ENCODE assay signal across 14 cellular contexts in the genomic region with DNA sequence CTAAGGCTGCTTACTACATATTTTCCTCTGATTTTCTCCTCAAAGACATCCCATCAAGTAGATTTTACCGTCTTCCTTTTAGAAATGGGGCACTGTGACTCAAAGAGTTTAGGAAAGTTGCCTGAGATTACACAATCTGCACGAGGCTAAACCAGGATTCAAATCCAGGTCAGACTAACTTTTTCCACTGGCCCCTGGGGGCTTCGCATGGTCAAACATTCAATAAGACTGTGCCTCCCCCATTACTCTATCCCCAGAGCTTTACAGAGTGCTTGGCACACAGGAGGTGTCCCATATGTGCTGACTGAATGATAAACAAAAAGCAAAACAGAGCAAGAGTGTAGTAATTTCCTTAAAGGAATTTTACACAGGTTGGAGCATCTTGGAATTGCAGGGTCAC.
A peak's percentile ranks its signal among the peaks of the same experiment; 100 is the strongest.
DNase-seq lines count a peak whose midpoint lies in the region; ATAC-seq and TF ChIP-seq lines count a peak whose summit lies in the region.
"Had no signal": no experiment of that assay in that cellular context is flagged by ENCODE, and none has a peak within 500 bp of the region (broad histone marks: within the 10 kb centered on the region; RNA-seq: fewer than 3 reads in every experiment).

No MANE protein-coding gene starts in this region.

- no peak for TF ChIP-seq CTCF in ascending aorta (IDR thresholded peaks at IDR 0.05)
- TF ChIP-seq CTCF in gastroesophageal sphincter (IDR thresholded peaks at IDR 0.05): no peak

- no peak overlapping the region for H3K9ac ChIP-seq in trophoblast cell (ENCODE audit: low read length)

- no peak overlapping the region for H2AK5ac ChIP-seq in trophoblast cell (ENCODE audit: low read length)

- H2BK12ac ChIP-seq in trophoblast cell (ENCODE audit: low read length): peak overlapping the region; percentile 69

- H2AFZ ChIP-seq in trophoblast cell (ENCODE audit: insufficient read depth, low read length, poor library complexity): no peak overlapping the region

- H3K23ac ChIP-seq in trophoblast cell (ENCODE audit: low read length): no peak overlapping the region

- H3K9me3 ChIP-seq in ascending aorta (no peaks in the 10 kb centered on the region), gastroesophageal sphincter (no peaks in the 10 kb centered on the region), trophoblast cell (ENCODE audit: insufficient read depth, low read depth, low read length) (no peaks in the 10 kb centered on the region)
- H3K9me3 ChIP-seq: upper lobe of left lung had no signal

- peak overlapping the region; percentile 83 for H2BK5ac ChIP-seq in trophoblast cell (ENCODE audit: low read depth, low read length, poor library complexity)

- H3K4me3 ChIP-seq in ascending aorta: no peak overlapping the region
- no peak overlapping the region for H3K4me3 ChIP-seq in gastroesophageal sphincter
- no peak overlapping the region for H3K4me3 ChIP-seq in trophoblast cell (ENCODE audit: low read depth, low read length)
- H3K4me3 ChIP-seq: upper lobe of left lung had no signal

- no peak overlapping the region for H4K12ac ChIP-seq in trophoblast cell (ENCODE audit: low read depth, low read length)

- TF ChIP-seq EP300 in gastroesophageal sphincter (IDR thresholded peaks at IDR 0.05): no peak

- intact Hi-C loops in ascending aorta (cut with DNase I): no loop called here

- peak overlapping the region; percentile 97 for H2BK120ac ChIP-seq in trophoblast cell (ENCODE audit: insufficient read depth, low read length, poor library complexity)

- H4K8ac ChIP-seq in trophoblast cell (ENCODE audit: low read depth, low read length): no peak overlapping the region

- no peak overlapping the region for H3K4me2 ChIP-seq in trophoblast cell (ENCODE audit: low read length)

- WGBS in gastroesophageal sphincter (ENCODE audit: low coverage in 1 of 2), 2 donors: 3 to 20% methylated on average over 3 of the region's 3 CpGs
- WGBS in trophoblast cell (ENCODE audit: extremely low coverage, insufficient coverage, insufficient read length): no CpG with 5 or more reads among the region's 3 CpGs

- no peaks in the 10 kb centered on the region for H3K36me3 ChIP-seq in ascending aorta
- H3K36me3 ChIP-seq in gastroesophageal sphincter: no peaks in the 10 kb centered on the region
- H3K36me3 ChIP-seq in trophoblast cell (ENCODE audit: control insufficient read depth in 1 of 2, insufficient read depth in 2 of 2, low read length in 2 of 2): no peaks in the 10 kb centered on the region
- H3K36me3 ChIP-seq: upper lobe of left lung had no signal

- peak overlapping the region; percentile 15 to 62 for H3K27ac ChIP-seq in ascending aorta
- peak overlapping the region; percentile 71 to 83 (median 72) for H3K27ac ChIP-seq in gastroesophageal sphincter
- peak overlapping the region; percentile 76 for H3K27ac ChIP-seq in trophoblast cell (ENCODE audit: low read depth, low read length)
- H3K27ac ChIP-seq: HL-60 had no signal

- H4K91ac ChIP-seq in trophoblast cell (ENCODE audit: low read depth, low read length): peak overlapping the region; percentile 85

- no peaks in the 10 kb centered on the region for H3K79me2 ChIP-seq in trophoblast cell (ENCODE audit: control insufficient read depth, insufficient read depth, low read length, poor library complexity)

- DNase-seq in EL: peak; percentile 51
- DNase-seq in ascending aorta (ENCODE audit: low spot score in 2 of 2): no peak
- DNase-seq in trophoblast cell: no peak
- DNase-seq in stimulated activated CD4-positive, alpha-beta T cell treated with anti-CD3 and anti-CD28 coated beads, Interleukin-4, amount 100 ng/mL, for 4 hours: no peak
- DNase-seq in central memory CD4-positive, alpha-beta T cell: no peak
- DNase-seq in putamen (ENCODE audit: low spot score): no peak
- DNase-seq: NCI-H1092, NCI-H524 treated with DMSO at 0.1 percent for 48 hours, retina had no signal

- no peak overlapping the region for H3K4ac ChIP-seq in trophoblast cell (ENCODE audit: low read depth, low read length)

- no peak overlapping the region for H3K14ac ChIP-seq in trophoblast cell (ENCODE audit: low read length)

- no peak overlapping the region for H3K18ac ChIP-seq in trophoblast cell (ENCODE audit: low read length)

- no peak for TF ChIP-seq POLR2A in gastroesophageal sphincter (IDR thresholded peaks at IDR 0.05)

- peaks cover 19% of the 10 kb centered on the region for H3K79me1 ChIP-seq in trophoblast cell (ENCODE audit: low read length)

- H3K4me1 ChIP-seq in ascending aorta (peaks cover 0 to 23% of the 10 kb centered on the region in 2 donors), gastroesophageal sphincter (peaks cover 10 to 43% (median 12%) of the 10 kb centered on the region in 3 donors), trophoblast cell (ENCODE audit: control insufficient read depth in 1 of 2, insufficient read depth in 2 of 2, low read length in 2 of 2) (peaks cover 5% of the 10 kb centered on the region in 2 experiments)

- H3K27me3 ChIP-seq in ascending aorta (no peaks in the 10 kb centered on the region), gastroesophageal sphincter (no peaks in the 10 kb centered on the region), trophoblast cell (ENCODE audit: insufficient read depth, low read length) (no peaks in the 10 kb centered on the region)
- H3K27me3 ChIP-seq: upper lobe of left lung had no signal

- peak; percentile 46 for ATAC-seq in gastroesophageal sphincter
- ATAC-seq in GM21528 (IDR thresholded peaks at IDR 0.05; ENCODE audit: low FRiP score, unreplicated experiment): no peak
- ATAC-seq: activated CD4-positive, CD25-positive, alpha-beta regulatory T cell treated with anti-CD3 and anti-CD28 coated beads, Interleukin-2, amount 50 U/mL, for 24 hours had no signal
